ENCODE assay signal across 1 cellular context in genomic region chr9:37415011-37415719, GRCh38.
TF ChIP-seq lines count a peak whose summit lies in the region.

No MANE protein-coding gene starts in this region.

TF ChIP-seq in GM12878, 131 proteins besides CTCF, POLR2A, EP300 and RAD21 (continued from another document and continues in another):
- no peak for TF ChIP-seq NKRF (conservative IDR thresholded peaks at IDR 0.05)
- TF ChIP-seq SMAD5 (IDR thresholded peaks at IDR 0.05; ENCODE audit: low read depth): no peak
- TF ChIP-seq MYC (IDR thresholded peaks at IDR 0.05; ENCODE audit: insufficient read depth, insufficient read length, insufficient replicate concordance, low read length, severe bottlenecking): no peak
- peak; percentile 22; the same call in 1 of the 2 replicates for TF ChIP-seq PKNOX1 (IDR thresholded peaks at IDR 0.05)
- no peak for TF ChIP-seq ZZZ3 (IDR thresholded peaks at IDR 0.05; ENCODE audit: control insufficient read depth, insufficient read length, low read depth)
- TF ChIP-seq CHD1 (IDR thresholded peaks at IDR 0.05; ENCODE audit: low read depth, low read length): no peak
- TF ChIP-seq PAX8 (IDR thresholded peaks at IDR 0.05): no peak
- no peak for TF ChIP-seq ZBTB4 (CRISPR knock-in tag; IDR thresholded peaks at IDR 0.05)
- no peak for TF ChIP-seq SREBF1 (IDR thresholded peaks at IDR 0.05; ENCODE audit: low read length)
- no peak for TF ChIP-seq ETV6 (conservative IDR thresholded peaks at IDR 0.05 in 1 of 2, IDR thresholded peaks at IDR 0.05 in 1 of 2; ENCODE audit: borderline replicate concordance in 1 of 2, low read depth in 1 of 2)
- TF ChIP-seq SPI1 (IDR thresholded peaks at IDR 0.05; ENCODE audit: borderline replicate concordance, insufficient read depth, low read depth, low read length): no peak
- no peak for TF ChIP-seq NFIC (IDR thresholded peaks at IDR 0.05; ENCODE audit: low read depth, low read length)
- no peak for TF ChIP-seq CBX5 (IDR thresholded peaks at IDR 0.05; ENCODE audit: low read depth)
- no peak for TF ChIP-seq YBX1 (IDR thresholded peaks at IDR 0.05)
- TF ChIP-seq BMI1 (IDR thresholded peaks at IDR 0.05; ENCODE audit: borderline replicate concordance): no peak
- TF ChIP-seq CBX3 (IDR thresholded peaks at IDR 0.05; ENCODE audit: borderline replicate concordance, low read depth): no peak
- TF ChIP-seq ATF7 (IDR thresholded peaks at IDR 0.05; ENCODE audit: low read depth): peak; percentile 65; the same call in 1 of the 2 replicates
- TF ChIP-seq ATF2 (IDR thresholded peaks at IDR 0.05; ENCODE audit: low read length): no peak
- no peak for TF ChIP-seq ESRRA (IDR thresholded peaks at IDR 0.05; ENCODE audit: low read length)
- no peak for TF ChIP-seq CUX1 (IDR thresholded peaks at IDR 0.05; ENCODE audit: insufficient replicate concordance, low read depth, low read length)
- no peak for TF ChIP-seq ZNF622 (IDR thresholded peaks at IDR 0.05)
- no peak for TF ChIP-seq NR2C1 (IDR thresholded peaks at IDR 0.05)
- no peak for TF ChIP-seq ZNF384 (IDR thresholded peaks at IDR 0.05; ENCODE audit: borderline replicate concordance, low read depth, low read length)
- TF ChIP-seq MTA3 (IDR thresholded peaks at IDR 0.05; ENCODE audit: borderline replicate concordance, low read length): no peak
- TF ChIP-seq SKIL (IDR thresholded peaks at IDR 0.05; ENCODE audit: low read depth, poor library complexity, severe bottlenecking): peak; percentile 42
- 0 out of 2 replicates have a peak, but pooled peaks have one; percentile 27 for TF ChIP-seq ZNF687 (IDR thresholded peaks at IDR 0.05)
- no peak for TF ChIP-seq RELB (IDR thresholded peaks at IDR 0.05; ENCODE audit: low read depth)
- TF ChIP-seq KAT2A (conservative IDR thresholded peaks at IDR 0.05; ENCODE audit: control insufficient read depth, low read depth, low read length): no peak
- TF ChIP-seq KDM1A (IDR thresholded peaks at IDR 0.05; ENCODE audit: borderline replicate concordance): no peak
- no peak for TF ChIP-seq PBX3 (IDR thresholded peaks at IDR 0.05; ENCODE audit: insufficient replicate concordance, low read depth, low read length)
- TF ChIP-seq NR2C2 (IDR thresholded peaks at IDR 0.05; ENCODE audit: borderline replicate concordance, control insufficient read depth, insufficient read length, low read depth): no peak
